21 cellular contexts compared by ENCODE assay signal in the genomic region with DNA sequence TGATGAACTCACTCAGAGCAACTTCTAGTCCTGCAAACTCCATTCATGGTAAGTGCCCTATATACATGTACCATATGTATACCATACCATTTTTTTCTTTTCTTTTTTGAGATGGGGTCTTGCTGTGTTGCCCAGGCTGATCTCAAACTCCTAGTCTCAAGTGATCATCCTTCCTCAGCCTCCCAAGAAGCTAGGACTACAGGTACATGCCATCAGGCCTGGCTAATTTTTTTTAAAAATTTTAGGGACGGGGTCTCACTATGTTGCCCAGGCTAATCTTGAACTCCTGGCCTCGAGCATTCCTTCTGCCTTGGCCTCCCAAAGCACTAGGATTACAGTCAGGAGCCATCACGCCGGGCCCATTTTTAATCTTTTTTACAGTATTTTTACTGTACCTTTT.
DNase-seq lines count a peak whose midpoint lies in the region; ATAC-seq and TF ChIP-seq lines count a peak whose summit lies in the region.
"Had no signal": no experiment of that assay in that cellular context is flagged by ENCODE, and none has a peak within 500 bp of the region (broad histone marks: within the 10 kb centered on the region; RNA-seq: fewer than 3 reads in every experiment).

No MANE protein-coding gene starts in this region.

- BruUV-seq in Panc1 (replicated peaks; lab: Mats Ljungman, UMichigan) = no TSS peak

- no peak overlapping the region for H3K23ac ChIP-seq in trophoblast cell (ENCODE audit: low read length)

- no peak for ATAC-seq in Panc1

- H3K27ac ChIP-seq in HEK293 (ENCODE audit: extremely low read depth, low read depth, low read length) (no peak overlapping the region), Panc1 (ENCODE audit: low read length) (peak overlapping the region; percentile 98), trophoblast cell (ENCODE audit: low read depth, low read length) (no peak overlapping the region), caudate nucleus (ENCODE audit: low read depth, low read length) (no peak overlapping the region)
- H3K27ac ChIP-seq: 22Rv1, BLaER1 had no signal

- H4K91ac ChIP-seq in trophoblast cell (ENCODE audit: low read depth, low read length) = no peak overlapping the region

- no peaks in the 10 kb centered on the region for H3K36me3 Mint-ChIP-seq in activated naive CD4-positive, alpha-beta T cell treated with anti-CD3 and anti-CD28 coated beads for 36 hours (ENCODE audit: low read depth)
- H3K36me3 Mint-ChIP-seq: CD14-positive monocyte; CD4-positive, alpha-beta memory T cell; CD4-positive, CD25-positive, alpha-beta regulatory T cell; CD8-positive, alpha-beta memory T cell had no signal

- H3K4me3 ChIP-seq in HEK293 (ENCODE audit: low read depth, low read length) (no peak overlapping the region), Panc1 (ENCODE audit: low read depth in 2 of 2, low read length in 2 of 2) (no peak overlapping the region), trophoblast cell (ENCODE audit: low read depth, low read length) (no peak overlapping the region), MG63 (no peak overlapping the region)
- H3K4me3 ChIP-seq: BLaER1 had no signal

- H4K8ac ChIP-seq in trophoblast cell (ENCODE audit: low read depth, low read length) = no peak overlapping the region

- no CpG with 5 or more reads among the region's 4 CpGs for WGBS in trophoblast cell (ENCODE audit: extremely low coverage, insufficient coverage, insufficient read length)

- H2AFZ ChIP-seq in trophoblast cell (ENCODE audit: insufficient read depth, low read length, poor library complexity) = no peak overlapping the region

- TF ChIP-seq CTCF in HEK293 (tag by site-specific recombination; IDR thresholded peaks at IDR 0.05) (no peak), Panc1 (IDR thresholded peaks at IDR 0.05) (no peak)

- peak overlapping the region; percentile 28 for H2BK120ac ChIP-seq in trophoblast cell (ENCODE audit: insufficient read depth, low read length, poor library complexity)

- no peak overlapping the region for H4K12ac ChIP-seq in trophoblast cell (ENCODE audit: low read depth, low read length)

- H3K27me3 Mint-ChIP-seq in activated naive CD4-positive, alpha-beta T cell treated with anti-CD3 and anti-CD28 coated beads for 36 hours (ENCODE audit: low read depth) = peaks cover 4% of the 10 kb centered on the region

- H3K27me3 ChIP-seq in Panc1 (ENCODE audit: control insufficient read depth, insufficient read depth, low read length) (no peaks in the 10 kb centered on the region), trophoblast cell (ENCODE audit: insufficient read depth, low read length) (no peaks in the 10 kb centered on the region), MG63 (no peaks in the 10 kb centered on the region)
- H3K27me3 ChIP-seq: BE2C, BLaER1 had no signal

- H3K14ac ChIP-seq in trophoblast cell (ENCODE audit: low read length) = no peak overlapping the region

- no peaks in the 10 kb centered on the region for H3K9me3 Mint-ChIP-seq in activated naive CD4-positive, alpha-beta T cell treated with anti-CD3 and anti-CD28 coated beads for 36 hours
- H3K9me3 Mint-ChIP-seq: CD4-positive, CD25-positive, alpha-beta regulatory T cell; CD8-positive, alpha-beta memory T cell had no signal

- POLR2A ChIA-PET in HEK293 (lab: Yijun Ruan, JAX) (no interaction called here), Panc1 (lab: Charles Lee) (no interaction called here)

- intact Hi-C loops in activated naive CD4-positive, alpha-beta T cell treated with anti-CD3 and anti-CD28 coated beads for 36 hours (cut with micrococcal nuclease) = no loop called here
- intact Hi-C loops in Panc1 (cut with micrococcal nuclease; ENCODE audit: unreplicated experiment) = loop anchor here (5.0 kb wide), 1 partner anchor 68 kb away; a partner anchor contains a TSS

- in situ Hi-C loops in Panc1 (cut with HindIII; ENCODE audit: low pct_unique_long_range_greater_than_20kb, low sequenced_read_pairs) = no loop called here

- H2BK5ac ChIP-seq in trophoblast cell (ENCODE audit: low read depth, low read length, poor library complexity) = no peak overlapping the region

- no peak overlapping the region for H3K9ac ChIP-seq in trophoblast cell (ENCODE audit: low read length)
- H3K9ac ChIP-seq: BLaER1 had no signal

- H3K4me3 Mint-ChIP-seq in activated naive CD4-positive, alpha-beta T cell treated with anti-CD3 and anti-CD28 coated beads for 36 hours = no peak overlapping the region
- H3K4me3 Mint-ChIP-seq: CD14-positive monocyte; CD4-positive, alpha-beta memory T cell; CD4-positive, CD25-positive, alpha-beta regulatory T cell; CD8-positive, alpha-beta memory T cell had no signal

- CTCF ChIA-PET in activated naive CD4-positive, alpha-beta T cell treated with anti-CD3 and anti-CD28 coated beads for 36 hours (lab: Charles Lee) = no interaction called here
- CTCF ChIA-PET in HEK293 (lab: Yijun Ruan, JAX) (no interaction called here), Panc1 (lab: Charles Lee) (no interaction called here)

- no peak for DNase-seq in activated naive CD4-positive, alpha-beta T cell treated with anti-CD3 and anti-CD28 coated beads for 36 hours
- no peak for DNase-seq in activated naive CD4-positive, alpha-beta T cell treated with Interleukin-2 at 50 U/mL for 16 hours
- DNase-seq in Panc1 (ENCODE audit: low read depth, low spot score) = no peak
- DNase-seq in trophoblast cell = no peak
- no peak for DNase-seq in caudate nucleus (lab: John Stamatoyannopoulos, UW)
- no peak for DNase-seq in GM19240 (ENCODE audit: insufficient read length, low spot score)
- DNase-seq in MG63 = no peak
- DNase-seq: ACHN; BE2C; C1 segment of cervical spinal cord; Calu3; CD4-positive, alpha-beta memory T cell; CD4-positive, CD25-positive, alpha-beta regulatory T cell; CD8-positive, alpha-beta memory T cell; COR-L47; DMS79 treated with DMSO at 0.1 percent for 48 hours; GF-D8 had no signal

- H3K36me3 ChIP-seq in HEK293 (ENCODE audit: control insufficient read depth in 2 of 2, insufficient read depth in 1 of 2, low read length in 2 of 2) (no peaks in the 10 kb centered on the region), Panc1 (ENCODE audit: control insufficient read depth, insufficient read depth, low read length) (no peaks in the 10 kb centered on the region), trophoblast cell (ENCODE audit: control insufficient read depth in 1 of 2, insufficient read depth in 2 of 2, low read length in 2 of 2) (no peaks in the 10 kb centered on the region), MG63 (no peaks in the 10 kb centered on the region)
- H3K36me3 ChIP-seq: BE2C, BLaER1 had no signal

- no peak overlapping the region for H2AK5ac ChIP-seq in trophoblast cell (ENCODE audit: low read length)

- H2BK12ac ChIP-seq in trophoblast cell (ENCODE audit: low read length) = no peak overlapping the region

- H3K9me3 ChIP-seq in HEK293 (ENCODE audit: control insufficient read depth, insufficient read depth, low read depth, low read length) = no peaks in the 10 kb centered on the region
- no peaks in the 10 kb centered on the region for H3K9me3 ChIP-seq in Panc1 (ENCODE audit: control insufficient read depth, insufficient read depth, low read depth, low read length)
- H3K9me3 ChIP-seq in trophoblast cell (ENCODE audit: insufficient read depth, low read depth, low read length) = no peaks in the 10 kb centered on the region
- 0 out of 2 replicates have a peak, but pooled peaks cover 3% of the 10 kb centered on the region for H3K9me3 ChIP-seq in MG63
- H3K9me3 ChIP-seq: BE2C, BLaER1 had no signal

- no peak overlapping the region for H3K18ac ChIP-seq in trophoblast cell (ENCODE audit: low read length)

- H3K4me2 ChIP-seq in trophoblast cell (ENCODE audit: low read length) = no peak overlapping the region
- H3K4me2 ChIP-seq: BLaER1 had no signal

- H3K4ac ChIP-seq in trophoblast cell (ENCODE audit: low read depth, low read length) = no peak overlapping the region

- no peaks in the 10 kb centered on the region for H3K79me2 ChIP-seq in trophoblast cell (ENCODE audit: control insufficient read depth, insufficient read depth, low read length, poor library complexity)

- peak overlapping the region; percentile 36 for H3K27ac Mint-ChIP-seq in activated naive CD4-positive, alpha-beta T cell treated with anti-CD3 and anti-CD28 coated beads for 36 hours
- H3K27ac Mint-ChIP-seq: CD14-positive monocyte; CD4-positive, alpha-beta memory T cell; CD4-positive, CD25-positive, alpha-beta regulatory T cell; CD8-positive, alpha-beta memory T cell had no signal

- H3K4me1 ChIP-seq in HEK293 (ENCODE audit: control insufficient read depth, insufficient read depth, low read length) (no peaks in the 10 kb centered on the region), Panc1 (ENCODE audit: control insufficient read depth, insufficient read depth, low read length) (peaks cover 40% of the 10 kb centered on the region), trophoblast cell (ENCODE audit: control insufficient read depth in 1 of 2, insufficient read depth in 2 of 2, low read length in 2 of 2) (peaks cover 8 to 11% of the 10 kb centered on the region in 2 experiments)

- no peaks in the 10 kb centered on the region for H3K4me1 Mint-ChIP-seq in activated naive CD4-positive, alpha-beta T cell treated with anti-CD3 and anti-CD28 coated beads for 36 hours (ENCODE audit: low read depth)
- H3K4me1 Mint-ChIP-seq: CD14-positive monocyte; CD4-positive, alpha-beta memory T cell; CD4-positive, CD25-positive, alpha-beta regulatory T cell; CD8-positive, alpha-beta memory T cell had no signal

- peaks cover 8% of the 10 kb centered on the region for H3K79me1 ChIP-seq in trophoblast cell (ENCODE audit: low read length)

TF ChIP-seq in HEK293, 187 proteins besides CTCF, POLR2A, EP300 and RAD21:
- no peak for TF ChIP-seq ZNF544 (tag by site-specific recombination; IDR thresholded peaks at IDR 0.05)
- TF ChIP-seq ZNF121 (tag by site-specific recombination; IDR thresholded peaks at IDR 0.05) = peak; percentile 89
